Comparison of ENCODE assay signal across 12 cellular contexts in the genomic region with DNA sequence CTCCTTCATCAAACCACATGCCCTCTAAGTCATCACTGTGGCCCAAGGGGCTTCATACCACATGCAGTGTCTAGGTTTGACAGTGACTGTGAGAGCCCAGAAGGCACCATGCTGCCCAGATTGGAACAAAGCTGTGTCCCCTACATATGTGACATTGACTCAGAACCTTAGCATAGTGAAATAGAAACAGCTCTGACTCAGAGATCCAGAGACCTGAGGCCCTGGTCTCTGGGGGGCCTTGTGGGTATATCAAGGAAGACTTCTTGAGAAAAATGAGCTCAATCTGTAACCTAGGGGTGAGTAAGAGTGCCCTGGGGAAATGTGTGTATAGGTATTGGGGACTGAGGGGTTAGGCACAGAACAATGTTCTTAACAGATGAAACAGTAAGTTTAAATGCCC. TPM values are rescaled to one million over a fixed set of nuclear protein-coding genes. Genes with fewer than 3 reads are reported as not detected.
DNase-seq lines count a peak whose midpoint lies in the region; ATAC-seq and TF ChIP-seq lines count a peak whose summit lies in the region.
"Had no signal": no experiment of that assay in that cellular context is flagged by ENCODE, and none has a peak within 500 bp of the region (broad histone marks: within the 10 kb centered on the region; RNA-seq: fewer than 3 reads in every experiment).

No MANE protein-coding gene starts in this region.

- H3K4me3 Mint-ChIP-seq in T-helper 2 cell treated with Interferon-gamma antibody and Interleukin-4, amounts not matched to agents 5 μg/mL and 100 μg/mL, for 36 hours: no peak overlapping the region
- H3K4me3 Mint-ChIP-seq: immature natural killer cell had no signal

- H3K4me3 ChIP-seq in PC-3 (ENCODE audit: low read length): no peak overlapping the region
- no peak overlapping the region for H3K4me3 ChIP-seq in esophagus squamous epithelium
- H3K4me3 ChIP-seq: HAP-1, stomach had no signal

- H3K4me1 Mint-ChIP-seq in T-helper 2 cell treated with Interferon-gamma antibody and Interleukin-4, amounts not matched to agents 5 μg/mL and 100 μg/mL, for 36 hours (ENCODE audit: low read depth): no peaks in the 10 kb centered on the region
- H3K4me1 Mint-ChIP-seq: immature natural killer cell had no signal

- no peaks in the 10 kb centered on the region for H3K36me3 Mint-ChIP-seq in T-helper 2 cell treated with Interferon-gamma antibody and Interleukin-4, amounts not matched to agents 5 μg/mL and 100 μg/mL, for 36 hours (ENCODE audit: low read depth)

- no peaks in the 10 kb centered on the region for H3K79me2 ChIP-seq in PC-3 (ENCODE audit: low read length)

- H3K4me2 ChIP-seq in PC-3 (ENCODE audit: low read length): no peak overlapping the region

- H3K27me3 ChIP-seq in PC-3 (ENCODE audit: low read length) (peaks cover 10% of the 10 kb centered on the region), esophagus squamous epithelium (no peaks in the 10 kb centered on the region)
- H3K27me3 ChIP-seq: stomach had no signal

- no peak for TF ChIP-seq POLR2A in esophagus squamous epithelium (IDR thresholded peaks at IDR 0.05)

- no peak overlapping the region for H2AFZ ChIP-seq in PC-3 (ENCODE audit: low read length)

- H4K20me1 ChIP-seq in PC-3 (ENCODE audit: low read length): no peaks in the 10 kb centered on the region

- POLR2A ChIA-PET in PC-3 (lab: Charles Lee; ENCODE audit: unreplicated experiment): no interaction called here

- DNase-seq in T-helper 2 cell treated with Interferon-gamma antibody and Interleukin-4, amounts not matched to agents 5 μg/mL and 100 μg/mL, for 36 hours (ENCODE audit: low spot score): peak; percentile 18
- DNase-seq in PC-3 (no peak), amniotic stem cell (lab: John Stamatoyannopoulos, UW) (no peak), esophagus squamous epithelium (lab: John Stamatoyannopoulos, UW) (no peak)
- DNase-seq: immature natural killer cell, KBM-7, stomach had no signal

- H3K9me3 ChIP-seq in PC-3 (ENCODE audit: low read length) (no peaks in the 10 kb centered on the region), esophagus squamous epithelium (peaks cover 0 to 7% (median 6%) of the 10 kb centered on the region in 3 donors)

- H3K9me2 ChIP-seq in PC-3 (replicated peaks; ENCODE audit: low read length): no peaks in the 10 kb centered on the region

- peaks cover 12% of the 10 kb centered on the region for H3K27me3 Mint-ChIP-seq in T-helper 2 cell treated with Interferon-gamma antibody and Interleukin-4, amounts not matched to agents 5 μg/mL and 100 μg/mL, for 36 hours (ENCODE audit: low read depth)

- no peak overlapping the region for H3K27ac ChIP-seq in PC-3 (ENCODE audit: low read length)
- no peak overlapping the region for H3K27ac ChIP-seq in esophagus squamous epithelium
- H3K27ac ChIP-seq: stomach had no signal

- H3K27ac Mint-ChIP-seq in T-helper 2 cell treated with Interferon-gamma antibody and Interleukin-4, amounts not matched to agents 5 μg/mL and 100 μg/mL, for 36 hours: no peak overlapping the region
- H3K27ac Mint-ChIP-seq: immature natural killer cell had no signal

- intact Hi-C loops in PC-3 (cut with micrococcal nuclease): no loop called here
- intact Hi-C loops in esophagus squamous epithelium (cut with DNase I): no loop called here

- ATAC-seq in GM18517 (IDR thresholded peaks at IDR 0.05; ENCODE audit: unreplicated experiment) (peak; percentile 86), GM19397 (IDR thresholded peaks at IDR 0.05; ENCODE audit: unreplicated experiment) (peak; percentile 72), HG02973 (IDR thresholded peaks at IDR 0.05; ENCODE audit: unreplicated experiment) (peak; percentile 84), PC-3 (no peak), GM19035 (IDR thresholded peaks at IDR 0.05; ENCODE audit: unreplicated experiment) (no peak)

- H3K4me1 ChIP-seq in PC-3 (ENCODE audit: insufficient read depth, low read length) (0 out of 2 replicates have a peak, but pooled peaks cover 3% of the 10 kb centered on the region), esophagus squamous epithelium (peaks cover 0 to 10% (median 0%) of the 10 kb centered on the region in 3 donors)
- H3K4me1 ChIP-seq: HAP-1, stomach had no signal

- TF ChIP-seq CTCF in PC-3 (conservative IDR thresholded peaks at IDR 0.05; ENCODE audit: low read depth, low read length) (no peak), esophagus squamous epithelium (IDR thresholded peaks at IDR 0.05) (no peak)

- no peak overlapping the region for H3K9ac ChIP-seq in PC-3 (ENCODE audit: low read length)

- H3K9me3 Mint-ChIP-seq in T-helper 2 cell treated with Interferon-gamma antibody and Interleukin-4, amounts not matched to agents 5 μg/mL and 100 μg/mL, for 36 hours: peaks cover 4% of the 10 kb centered on the region

- CTCF ChIA-PET in PC-3 (lab: Charles Lee): no interaction called here

- H3F3A ChIP-seq in PC-3 (ENCODE audit: low read length, unreplicated experiment): no peaks in the 10 kb centered on the region

- H3K36me3 ChIP-seq in PC-3 (ENCODE audit: low read depth, low read length) (no peaks in the 10 kb centered on the region), esophagus squamous epithelium (no peaks in the 10 kb centered on the region)
- H3K36me3 ChIP-seq: HAP-1, stomach had no signal

- no TSS peak for BruUV-seq in PC-3 (replicated peaks; lab: Mats Ljungman, UMichigan)

RNA-seq across cellular contexts. Expression of a gene that starts 7.1 kb away (rescaled TPM):
- total RNA-seq in PC-3 (2014; rRNA removed) (0.36 and 0.46 TPM in 2 replicates), esophagus squamous epithelium (1 to 10 TPM; 1.5 to 9.2 (median 3.2) TPM)

Comparison
In these comparisons a context has a peak if more than half of its experiments do, and no peak if none do; other contexts are left out.
1. ATAC-seq: peak in GM18517 (single experiment), GM19397 (single experiment) and HG02973 (single experiment); none in PC-3 (single experiment) and GM19035 (single experiment).